ENCODE assay signal across 8 cellular contexts in the genomic region with DNA sequence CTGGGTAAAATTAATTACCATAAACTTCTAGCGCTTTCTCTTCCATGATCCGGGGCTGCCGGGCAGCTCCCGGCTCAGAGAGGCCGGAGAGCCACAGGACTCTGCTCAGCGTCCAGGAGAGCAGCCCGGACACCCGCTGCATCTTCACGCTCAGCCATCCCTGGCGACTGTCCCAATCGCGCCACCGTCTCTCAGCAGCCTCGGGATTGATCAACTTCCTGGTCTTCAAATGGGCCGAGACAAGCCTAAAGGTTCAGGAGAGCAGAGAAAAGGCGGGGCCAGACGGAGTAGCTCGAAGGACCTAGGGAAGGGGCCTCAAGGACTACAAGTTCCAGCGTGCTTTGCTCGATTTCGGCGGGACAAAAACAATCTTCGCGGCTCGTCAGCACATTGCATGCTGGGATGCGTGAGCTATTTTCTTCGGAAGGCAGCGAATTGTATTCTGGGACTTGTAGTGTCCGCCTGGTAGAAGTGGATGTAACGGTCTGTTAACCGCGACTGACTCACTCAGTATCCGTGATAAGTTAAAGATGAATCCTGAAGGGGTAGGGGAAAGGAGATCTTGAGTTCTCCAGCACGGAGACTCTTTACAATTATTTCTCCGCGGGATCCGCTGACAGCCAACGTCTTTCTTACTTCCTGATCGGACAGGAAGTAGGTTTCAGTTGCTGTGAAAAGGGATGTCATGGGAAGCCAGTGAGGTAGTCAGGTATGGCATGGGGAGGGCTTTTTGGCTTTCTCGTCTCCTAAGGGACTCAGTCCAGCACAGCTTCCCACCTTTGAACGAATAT. TPM values are rescaled to one million over a fixed set of nuclear protein-coding genes. Genes with fewer than 3 reads are reported as not detected.
DNase-seq lines count a peak whose midpoint lies in the region; ATAC-seq and TF ChIP-seq lines count a peak whose summit lies in the region.

A gene with protein sequence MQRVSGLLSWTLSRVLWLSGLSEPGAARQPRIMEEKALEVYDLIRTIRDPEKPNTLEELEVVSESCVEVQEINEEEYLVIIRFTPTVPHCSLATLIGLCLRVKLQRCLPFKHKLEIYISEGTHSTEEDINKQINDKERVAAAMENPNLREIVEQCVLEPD (minus strand): TSS at position 212 of the 791 bp plus-strand sequence. CDS start 70 bp downstream, at position 142.

- H3K9me3 Mint-ChIP-seq in IgD-negative memory B cell, result no peaks in the 10 kb centered on the region

- H3K4me1 ChIP-seq in mucosa of descending colon (ENCODE audit: low read depth), result peaks cover 37% of the 10 kb centered on the region

- peak within 1 kb of the TSS; percentile 88 to 98 (median 98) for H3K27ac Mint-ChIP-seq in IgD-negative memory B cell

- H3K4me3 ChIP-seq in mucosa of descending colon, result peak within 1 kb of the TSS; percentile 35

- H3K36me3 ChIP-seq in mucosa of descending colon (ENCODE audit: low read depth), result no peaks in the 10 kb centered on the region

- ATAC-seq in GM21529 (IDR thresholded peaks at IDR 0.05; ENCODE audit: unreplicated experiment) (peak; percentile 67), mucosa of descending colon (peak; percentile 84)

- DNase-seq in DMS114 treated with DMSO at 0.1 percent for 48 hours (lab: John Stamatoyannopoulos, UW; ENCODE audit: unreplicated experiment), result peak; percentile 100
- DNase-seq in OCI-M2 (lab: John Stamatoyannopoulos, UW; ENCODE audit: unreplicated experiment), result peak; percentile 84
- peak; percentile 87 for DNase-seq in activated T-cell treated with anti-CD3 and anti-CD28 coated beads for 4 hours
- DNase-seq in epithelial cell of prostate (ENCODE audit: low read depth, low spot score), result peak; percentile 95
- DNase-seq in mucosa of descending colon, result peak; percentile 93 to 98 (median 96)
- DNase-seq in stimulated activated CD8-positive, alpha-beta memory T cell treated with anti-CD3 and anti-CD28 coated beads, Interleukin-4, amount 100 ng/mL, for 24 hours (ENCODE audit: low read depth), result peak; percentile 82

- H3K4me3 Mint-ChIP-seq in IgD-negative memory B cell, result peak within 1 kb of the TSS; percentile 88 to 100 (median 98)

- H3K9me3 ChIP-seq in mucosa of descending colon, result no peaks in the 10 kb centered on the region

- no peak for TF ChIP-seq CTCF in mucosa of descending colon (IDR thresholded peaks at IDR 0.05)

- H3K4me1 Mint-ChIP-seq in IgD-negative memory B cell, result peaks cover 61 to 62% (median 62%) of the 10 kb centered on the region in 3 donors

- H3K27ac ChIP-seq in epithelial cell of prostate, result peak within 1 kb of the TSS; percentile 74

- intact Hi-C loops in mucosa of descending colon (cut with DNase I, micrococcal nuclease), result no loop called here

- peaks cover 4% of the 10 kb centered on the region for H3K36me3 Mint-ChIP-seq in IgD-negative memory B cell

- H3K27me3 Mint-ChIP-seq in IgD-negative memory B cell, result no peaks in the 10 kb centered on the region

RNA-seq across cellular contexts. Expression of the gene that starts here (rescaled TPM):
- polyA plus RNA-seq in IgD-negative memory B cell, result 218 TPM
- 10 to 100 TPM; 49.7 to 94.5 (median 78.9) TPM for total RNA-seq in mucosa of descending colon

Comparison
In these comparisons a context has a peak if more than half of its experiments do, and no peak if none do; other contexts are left out.
1. Peak in every context shown above with its lines: DNase-seq, ATAC-seq, H3K4me3 ChIP-seq and H3K27ac ChIP-seq.